23 cellular contexts compared by ENCODE assay signal in the genomic region with DNA sequence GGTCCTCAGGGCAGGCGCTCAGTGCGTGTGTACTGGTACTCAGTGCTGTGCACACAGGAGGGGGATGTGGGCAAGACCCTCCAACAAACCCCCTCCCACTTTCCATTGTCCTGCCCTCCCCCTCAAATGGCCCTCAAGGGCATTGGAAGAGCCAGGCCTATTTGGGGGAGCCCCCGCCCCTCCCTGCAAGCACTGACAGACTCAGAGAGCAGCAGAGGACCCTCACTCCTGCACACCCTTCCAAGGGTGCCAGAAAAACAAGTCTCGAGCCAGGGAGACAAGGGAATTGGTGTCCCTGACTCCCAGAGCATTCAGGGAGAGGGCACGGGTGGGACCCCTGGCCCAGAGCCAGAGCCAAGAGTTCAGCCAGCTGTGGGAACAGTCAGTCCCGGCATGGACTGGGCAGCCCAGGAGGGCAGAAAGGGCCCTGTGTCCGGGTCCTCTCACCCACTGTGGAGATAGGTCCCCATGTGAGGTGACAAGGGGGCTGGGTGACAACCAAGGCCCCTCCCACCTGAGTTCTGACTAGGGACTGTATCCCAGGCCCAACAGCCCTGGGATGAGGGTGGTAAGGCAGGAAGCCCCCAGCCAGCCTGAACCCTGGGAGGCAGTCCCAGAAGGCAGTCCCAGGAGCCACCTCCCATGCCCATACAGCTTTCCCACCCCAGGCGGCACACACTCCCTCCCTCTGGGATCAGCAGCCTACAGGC. TPM values are rescaled to one million over a fixed set of nuclear protein-coding genes. Genes with fewer than 3 reads are reported as not detected.
DNase-seq lines count a peak whose midpoint lies in the region; ATAC-seq and TF ChIP-seq lines count a peak whose summit lies in the region.
"Had no signal": no experiment of that assay in that cellular context is flagged by ENCODE, and none has a peak within 500 bp of the region (broad histone marks: within the 10 kb centered on the region; RNA-seq: fewer than 3 reads in every experiment).

No MANE protein-coding gene starts in this region.

- H3K4me2 ChIP-seq in osteoblast (ENCODE audit: insufficient read depth, low read length), result no peak overlapping the region
- H3K4me2 ChIP-seq: KMS-11 had no signal

- H4K20me1 ChIP-seq in osteoblast (ENCODE audit: insufficient read depth, low read length), result no peaks in the 10 kb centered on the region

- H3K27ac Mint-ChIP-seq in Caco-2 (ENCODE audit: unreplicated experiment), result peak overlapping the region; percentile 51
- H3K27ac Mint-ChIP-seq in activated T-cell treated with anti-CD3 and anti-CD28 coated beads, Interleukin-2, amount 50 U/mL, for 72 hours, result no peak overlapping the region
- H3K27ac Mint-ChIP-seq: HFFc6 had no signal

- H3K27me3 Mint-ChIP-seq in Caco-2 (ENCODE audit: insufficient read depth, unreplicated experiment), result no peaks in the 10 kb centered on the region
- no peaks in the 10 kb centered on the region for H3K27me3 Mint-ChIP-seq in activated T-cell treated with anti-CD3 and anti-CD28 coated beads, Interleukin-2, amount 50 U/mL, for 72 hours (ENCODE audit: low read depth)

- ATAC-seq in activated T-cell treated with anti-CD3 and anti-CD28 coated beads, Interleukin-2, amount 50 U/mL, for 72 hours (replicated peaks in 1 of 2), result no peak
- no peak for ATAC-seq in HG03469 (IDR thresholded peaks at IDR 0.05; ENCODE audit: unreplicated experiment)
- no peak for ATAC-seq in HG03520 (IDR thresholded peaks at IDR 0.05; ENCODE audit: unreplicated experiment)

- H3K9me3 Mint-ChIP-seq in Caco-2 (ENCODE audit: unreplicated experiment), result no peaks in the 10 kb centered on the region
- no peaks in the 10 kb centered on the region for H3K9me3 Mint-ChIP-seq in activated T-cell treated with anti-CD3 and anti-CD28 coated beads, Interleukin-2, amount 50 U/mL, for 72 hours
- H3K9me3 Mint-ChIP-seq: HFFc6 had no signal

- peak overlapping the region; percentile 23 for H3K27ac ChIP-seq in effector memory CD4-positive, alpha-beta T cell (ENCODE audit: insufficient read depth, low read length, poor library complexity, severe bottlenecking)
- H3K27ac ChIP-seq in osteoblast (ENCODE audit: low read depth, low read length), result no peak overlapping the region
- H3K27ac ChIP-seq: KMS-11 had no signal

- H2AFZ ChIP-seq in osteoblast (ENCODE audit: low read length), result peak overlapping the region; percentile 0

- H3K4me1 ChIP-seq in Caco-2 (peaks cover under 1% of the 10 kb centered on the region; the same call in 1 of the 2 replicates), osteoblast (ENCODE audit: insufficient read depth, low read length) (no peaks in the 10 kb centered on the region)
- H3K4me1 ChIP-seq in effector memory CD4-positive, alpha-beta T cell (ENCODE audit: control insufficient read depth, insufficient read depth, low read length, poor library complexity, severe bottlenecking), result peaks cover 40% of the 10 kb centered on the region

- CTCF ChIA-PET in Caco-2 (lab: Charles Lee), result no interaction called here

- no peak overlapping the region for H3K4me3 ChIP-seq in Caco-2 (ENCODE audit: low read depth, low read length)
- no peak overlapping the region for H3K4me3 ChIP-seq in effector memory CD4-positive, alpha-beta T cell (ENCODE audit: insufficient read depth, low read depth, low read length, poor library complexity, severe bottlenecking)
- H3K4me3 ChIP-seq in osteoblast (ENCODE audit: insufficient read depth, low read length), result no peak overlapping the region

- POLR2A ChIA-PET in Caco-2 (lab: Charles Lee), result no interaction called here

- H3K4me3 Mint-ChIP-seq in Caco-2 (ENCODE audit: unreplicated experiment), result no peak overlapping the region
- H3K4me3 Mint-ChIP-seq in activated T-cell treated with anti-CD3 and anti-CD28 coated beads, Interleukin-2, amount 50 U/mL, for 72 hours, result no peak overlapping the region
- H3K4me3 Mint-ChIP-seq: HFFc6 had no signal

- no TSS peak for BruUV-seq in Caco-2 (replicated peaks; lab: Mats Ljungman, UMichigan)

- H3K79me2 ChIP-seq in osteoblast (ENCODE audit: insufficient read depth, low read length), result no peaks in the 10 kb centered on the region

- no peaks in the 10 kb centered on the region for H3K9me3 ChIP-seq in Caco-2
- H3K9me3 ChIP-seq in effector memory CD4-positive, alpha-beta T cell (ENCODE audit: control insufficient read depth, low read length), result no peaks in the 10 kb centered on the region
- no peaks in the 10 kb centered on the region for H3K9me3 ChIP-seq in osteoblast (ENCODE audit: low read depth, low read length)

- DNase-seq in activated CD8-positive, alpha-beta memory T cell treated with anti-CD3 and anti-CD28 coated beads for 24 hours, result peak; percentile 56
- DNase-seq in activated CD8-positive, alpha-beta memory T cell treated with anti-CD3 and anti-CD28 coated beads, Interleukin-2, amount 50 U/mL, for 4 hours, result no peak
- DNase-seq in Caco-2 (no peak), osteoblast (ENCODE audit: insufficient read length, low spot score, missing footprints) (no peak)
- DNase-seq in effector memory CD4-positive, alpha-beta T cell, result no peak
- no peak for DNase-seq in activated T-cell treated with anti-CD3 and anti-CD28 coated beads, Interleukin-2, amount 50 U/mL, for 72 hours
- DNase-seq: 8988T, DMS79 treated with DMSO at 0.1 percent for 48 hours, HFFc6, NCI-H1417, NCI-H187 treated with DMSO at 0.1 percent for 48 hours, NCI-H2227 treated with DMSO at 0.1 percent for 48 hours, NCI-H510A treated with DMSO at 0.1 percent for 48 hours, NCI-H774, OCI-M1, SHP77 treated with DMSO at 0.1 percent for 48 hours had no signal

- H3K36me3 ChIP-seq in Caco-2 (ENCODE audit: control insufficient read depth, insufficient read depth, low read length) (no peaks in the 10 kb centered on the region), osteoblast (ENCODE audit: insufficient read depth, low read length) (no peaks in the 10 kb centered on the region)
- H3K36me3 ChIP-seq in effector memory CD4-positive, alpha-beta T cell (ENCODE audit: control insufficient read depth, insufficient read depth, low read length), result no peaks in the 10 kb centered on the region

- intact Hi-C loops in Caco-2 (cut with micrococcal nuclease; ENCODE audit: unreplicated experiment), result loop anchor here (10.0 kb wide), 2 partner anchors 167 to 263 kb away; a partner anchor contains a TSS

- H3K36me3 Mint-ChIP-seq in Caco-2 (ENCODE audit: insufficient read depth, unreplicated experiment), result no peaks in the 10 kb centered on the region
- no peaks in the 10 kb centered on the region for H3K36me3 Mint-ChIP-seq in activated T-cell treated with anti-CD3 and anti-CD28 coated beads, Interleukin-2, amount 50 U/mL, for 72 hours (ENCODE audit: insufficient read depth in 2 of 2)

- H3K4me1 Mint-ChIP-seq in Caco-2 (ENCODE audit: low read depth, unreplicated experiment), result peaks cover 5% of the 10 kb centered on the region
- H3K4me1 Mint-ChIP-seq in activated T-cell treated with anti-CD3 and anti-CD28 coated beads, Interleukin-2, amount 50 U/mL, for 72 hours (ENCODE audit: low read depth), result peaks cover 31% of the 10 kb centered on the region

- H3K27me3 ChIP-seq in Caco-2 (replicated peaks; ENCODE audit: control insufficient read depth, insufficient read depth, low read length), result no peaks in the 10 kb centered on the region
- no peaks in the 10 kb centered on the region for H3K27me3 ChIP-seq in effector memory CD4-positive, alpha-beta T cell (replicated peaks; ENCODE audit: control insufficient read depth, insufficient read depth, low read length, poor library complexity, severe bottlenecking)
- no peaks in the 10 kb centered on the region for H3K27me3 ChIP-seq in osteoblast (ENCODE audit: insufficient read depth, low read length)

- no peak for TF ChIP-seq CTCF in Caco-2 (IDR thresholded peaks at IDR 0.05; ENCODE audit: insufficient read depth in 1 of 2, low read depth in 1 of 2, low read length in 1 of 2, severe bottlenecking in 1 of 2, unreplicated experiment in 1 of 2)
- no peak for TF ChIP-seq CTCF in osteoblast (IDR thresholded peaks at IDR 0.05; ENCODE audit: extremely low read depth, low read depth, low read length)

RNA-seq across cellular contexts. Expression of a gene that starts 12.1 kb away (rescaled TPM):
- total RNA-seq in Caco-2 (2022), result not detected in 2 replicates
- total RNA-seq in osteoblast, result not detected in 2 replicates
- total RNA-seq in activated T-cell treated with anti-CD3 and anti-CD28 coated beads, Interleukin-2, amount 50 U/mL, for 72 hours, result not detected
- total RNA-seq: H4, HFFc6, HT-29, M059J, RPMI7951 had no signal

RNA-seq across cellular contexts. Expression of a gene that starts 18.5 kb away (rescaled TPM):
- total RNA-seq in Caco-2 (2022) (not detected in 2 replicates), osteoblast (not detected in 2 replicates)
- not detected for total RNA-seq in activated T-cell treated with anti-CD3 and anti-CD28 coated beads, Interleukin-2, amount 50 U/mL, for 72 hours
- total RNA-seq: H4, HFFc6, HT-29, M059J, RPMI7951 had no signal

RNA-seq across cellular contexts. Expression of a gene that starts 23.1 kb away (rescaled TPM):
- total RNA-seq in Caco-2 (2022) (not detected in 2 replicates), osteoblast (not detected in 2 replicates)
- total RNA-seq in activated T-cell treated with anti-CD3 and anti-CD28 coated beads, Interleukin-2, amount 50 U/mL, for 72 hours, result not detected
- total RNA-seq: H4, HFFc6, HT-29, RPMI7951 had no signal

RNA-seq across cellular contexts. Expression of a gene that starts 24.9 kb away (rescaled TPM):
- total RNA-seq in Caco-2 (2022) (not detected in 2 replicates), osteoblast (not detected in 2 replicates)
- total RNA-seq in activated T-cell treated with anti-CD3 and anti-CD28 coated beads, Interleukin-2, amount 50 U/mL, for 72 hours, result not detected
- total RNA-seq: H4, HFFc6, HT-29, M059J, RPMI7951 had no signal

RNA-seq across cellular contexts. Expression of a gene that starts 42.0 kb away (rescaled TPM):
- total RNA-seq in Caco-2 (2022) (not detected in 2 replicates), osteoblast (0.29 and 1.1 TPM in 2 replicates)
- total RNA-seq in activated T-cell treated with anti-CD3 and anti-CD28 coated beads, Interleukin-2, amount 50 U/mL, for 72 hours, result not detected
- total RNA-seq: H4, HT-29 had no signal
